Comparison of ENCODE assay signal across 8 cellular contexts in the genomic region with DNA sequence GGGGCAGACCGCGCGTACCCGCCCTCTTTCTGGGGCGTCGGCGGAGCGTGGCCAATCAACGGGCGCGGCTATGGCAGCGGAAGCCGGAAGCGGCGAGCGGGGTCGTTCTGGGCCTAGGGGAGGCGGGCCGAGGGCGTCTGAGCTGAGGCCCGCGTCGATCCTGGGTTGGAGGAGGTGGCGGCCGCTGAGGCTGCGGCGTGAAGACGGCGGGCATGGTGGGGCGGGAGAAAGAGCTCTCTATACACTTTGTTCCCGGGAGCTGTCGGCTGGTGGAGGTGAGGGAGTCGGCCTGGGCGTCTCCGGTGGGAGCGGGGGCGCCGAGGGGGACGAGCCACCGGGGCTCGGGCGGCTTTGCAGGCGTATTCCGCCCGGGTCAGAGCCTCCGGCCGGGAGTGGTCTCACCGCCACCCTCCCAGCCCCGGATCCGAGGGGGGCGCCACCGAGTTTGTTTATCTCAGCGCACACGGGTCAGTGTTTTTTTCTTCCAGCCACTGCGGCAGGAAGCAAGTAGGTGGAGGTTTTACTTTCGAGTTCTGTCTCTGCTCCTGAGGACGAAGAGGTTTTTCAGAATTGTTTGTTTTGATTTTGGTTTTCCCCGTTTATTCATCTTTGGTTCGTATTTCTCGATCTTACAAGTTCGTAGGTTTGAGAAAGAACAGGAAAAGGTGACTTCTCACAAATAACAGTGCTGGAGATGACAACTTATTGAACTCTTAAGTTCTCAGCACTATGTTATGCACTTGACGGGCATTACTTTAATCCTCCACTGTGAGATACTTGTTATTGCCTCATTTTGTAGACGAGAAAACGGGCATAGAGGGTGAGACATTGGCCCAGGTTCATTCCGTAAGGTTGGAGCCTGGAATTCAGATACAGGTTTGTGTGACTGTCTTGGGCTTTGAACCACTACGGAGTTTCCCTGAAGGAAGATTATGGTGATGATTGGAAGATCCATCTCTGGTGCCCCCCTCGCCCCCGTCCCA. TPM values are rescaled to one million over a fixed set of nuclear protein-coding genes. Genes with fewer than 3 reads are reported as not detected.
DNase-seq lines count a peak whose midpoint lies in the region; ATAC-seq and TF ChIP-seq lines count a peak whose summit lies in the region.

MAT2B (plus strand) TSS at position 145 of the 983 bp plus-strand sequence; CDS start at position 213, 68 bp downstream.

- H3K27me3 ChIP-seq in CD4-positive, alpha-beta T cell (ENCODE audit: control insufficient read depth, insufficient read depth, low read length), result no peaks in the 10 kb centered on the region
- no peaks in the 10 kb centered on the region for H3K27me3 ChIP-seq in right lobe of liver

- CTCF ChIA-PET in CD4-positive, alpha-beta T cell (lab: Charles Lee), result interaction anchor here (0.7 to 1.9 kb wide), 6 partner anchors 44 to 97 kb away, joined by 3 to 8 read pairs (median 4); partner anchors contain the start of genes CCNG1, HMMR and NUDCD2

- H3K9me3 ChIP-seq in CD4-positive, alpha-beta T cell (ENCODE audit: control insufficient read depth, low read length), result no peaks in the 10 kb centered on the region
- no peaks in the 10 kb centered on the region for H3K9me3 ChIP-seq in right lobe of liver

- H3K9me3 Mint-ChIP-seq in CD4-positive, alpha-beta T cell, result no peaks in the 10 kb centered on the region

- intact Hi-C loops in CD4-positive, alpha-beta T cell (cut with DNase I, micrococcal nuclease), result loop anchor here (1.0 to 2.0 kb wide), 3 partner anchors 45 to 68 kb away; partner anchors contain the start of genes CCNG1 (in 2 of the 2), HMMR (in 2 of the 2) and NUDCD2 (in 2 of the 2)
- intact Hi-C loops in right lobe of liver (cut with DNase I), result no loop called here

- TF ChIP-seq POLR2A in right lobe of liver (IDR thresholded peaks at IDR 0.05), result peak; percentile 96

- peaks cover 60% of the 10 kb centered on the region for H3K4me1 Mint-ChIP-seq in CD4-positive, alpha-beta T cell (ENCODE audit: low read depth)

- POLR2A ChIA-PET in CD4-positive, alpha-beta T cell (lab: Charles Lee), result interaction anchor here (0.6 to 11.3 kb wide), 15 partner anchors 8 to 68 kb away, joined by 3 to 343 read pairs (median 5); partner anchors contain the start of genes CCNG1, HMMR and NUDCD2

- peak within 1 kb of the TSS; percentile 92 for H3K27ac ChIP-seq in CD4-positive, alpha-beta T cell (ENCODE audit: low read depth, low read length)
- H3K27ac ChIP-seq in right lobe of liver, result peak within 1 kb of the TSS; percentile 97 to 99 (median 99)

- DNase-seq in CD4-positive, alpha-beta T cell, result peak; percentile 90 to 97 (median 95)
- DNase-seq in NCI-H82 (lab: John Stamatoyannopoulos, UW) (peak; percentile 96), dermis microvascular lymphatic vessel endothelial cell (ENCODE audit: low read depth in 2 of 2) (peak; percentile 81 to 97), right lobe of liver (peak; percentile 97 to 98 (median 98))
- DNase-seq in activated CD4-positive, alpha-beta T cell treated with anti-CD3 and anti-CD28 coated beads, Interleukin-2, amount 50 U/mL, for 48 hours, result peak; percentile 92 to 95
- DNase-seq in stimulated activated CD4-positive, alpha-beta T cell treated with anti-CD3 and anti-CD28 coated beads, Interleukin-4, amount 100 ng/mL, for 4 hours, result peak; percentile 94

- H3K36me3 ChIP-seq in right lobe of liver, result no peaks in the 10 kb centered on the region

- ATAC-seq in CD4-positive, alpha-beta T cell (ENCODE audit: poor library complexity), result peak; percentile 85
- ATAC-seq in GM19438 (IDR thresholded peaks at IDR 0.05; ENCODE audit: low read depth, unreplicated experiment) (peak; percentile 84), HG03575 (IDR thresholded peaks at IDR 0.05; ENCODE audit: extremely low read depth, insufficient number of reproducible peaks, low FRiP score, unreplicated experiment) (peak; percentile 83), right lobe of liver (peak; percentile 85 to 95 (median 90))

- peak; percentile 61 for TF ChIP-seq CTCF in CD4-positive, alpha-beta T cell (IDR thresholded peaks at IDR 0.05)
- peak; percentile 14 to 49 (median 46) for TF ChIP-seq CTCF in right lobe of liver (IDR thresholded peaks at IDR 0.05)

- H3K4me3 Mint-ChIP-seq in CD4-positive, alpha-beta T cell, result peak within 1 kb of the TSS; percentile 98

- peaks cover 41% of the 10 kb centered on the region for H3K36me3 Mint-ChIP-seq in CD4-positive, alpha-beta T cell (ENCODE audit: low read depth)

- WGBS in right lobe of liver (ENCODE audit: insufficient coverage, low coverage, low lambda C conversion rate, missing lambda C conversion rate), result 0% methylated on average over 27 of the region's 68 CpGs

- H3K4me1 ChIP-seq in right lobe of liver, result peaks cover 0 to 63% (median 19%) of the 10 kb centered on the region in 4 donors

- peak within 1 kb of the TSS; percentile 74 to 89 (median 80) for H3K4me3 ChIP-seq in right lobe of liver

- H3K27ac Mint-ChIP-seq in CD4-positive, alpha-beta T cell, result peak within 1 kb of the TSS; percentile 99

- H3K27me3 Mint-ChIP-seq in CD4-positive, alpha-beta T cell, result no peaks in the 10 kb centered on the region

RNA-seq across cellular contexts. Expression of gene MAT2B, which starts in this region (rescaled TPM):
- total RNA-seq in CD4-positive, alpha-beta T cell, result 10 to 100 TPM; 33.0 to 34.7 TPM
- total RNA-seq in dermis microvascular lymphatic vessel endothelial cell, result 92.3 and 93.2 TPM in 2 replicates
- 10 to 100 TPM; 21.6 to 40.7 (median 26.6) TPM for total RNA-seq in right lobe of liver

Comparison
In these comparisons a context has a peak if more than half of its experiments do, and no peak if none do; other contexts are left out.
1. Peak in every context shown above with its lines: DNase-seq, ATAC-seq, H3K4me3 ChIP-seq and H3K27ac ChIP-seq.
2. intact Hi-C loops: an anchor here in CD4-positive, alpha-beta T cell (1.0 to 2.0 kb wide); none called in right lobe of liver.